In the genomic region with DNA sequence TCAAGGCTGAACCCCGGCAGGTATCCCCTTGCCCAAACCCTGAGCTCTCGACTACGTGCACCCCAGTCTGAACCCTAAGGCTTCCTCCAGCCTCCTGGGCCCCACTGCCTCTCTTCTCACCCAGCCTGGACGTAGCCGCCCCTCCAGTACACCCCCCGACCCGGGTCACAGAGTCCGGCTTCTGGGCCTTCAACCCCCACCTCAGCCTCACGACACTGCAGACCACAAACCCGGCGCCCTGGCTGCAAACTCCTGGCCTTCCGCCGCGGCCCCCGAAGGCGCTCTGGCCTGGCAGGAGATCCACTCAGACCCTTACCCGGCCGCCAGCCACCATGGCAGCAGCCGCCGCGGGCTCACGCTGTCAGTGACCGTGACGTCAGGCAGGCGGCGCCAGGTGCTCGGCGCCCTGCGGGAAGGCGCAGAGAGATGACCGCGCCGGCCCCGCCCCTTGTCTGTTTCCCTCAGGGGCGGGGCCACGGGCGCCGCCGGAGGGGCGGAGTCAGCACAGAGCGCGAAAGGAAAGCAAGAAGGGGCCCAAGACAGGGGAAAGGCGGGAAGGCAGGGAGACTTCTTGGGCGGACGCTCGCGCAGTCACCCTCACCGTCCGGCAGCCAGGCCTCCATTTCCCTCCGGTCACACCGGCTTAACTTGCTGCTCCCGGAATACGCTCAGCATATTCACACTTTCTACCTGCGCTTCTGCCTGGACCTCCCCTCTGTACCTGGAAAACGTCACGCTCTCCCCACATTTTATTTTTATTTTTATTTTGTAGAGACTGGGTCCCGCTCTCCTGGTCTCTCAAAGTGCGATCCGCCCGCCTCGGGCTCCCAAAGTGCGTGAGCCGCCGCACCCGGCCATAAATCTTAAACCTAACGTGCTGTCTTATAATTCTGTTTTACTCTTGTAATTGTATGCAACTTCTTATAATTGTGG, we compare ENCODE assay signal across 1 cellular context.
A peak's percentile ranks its signal among the peaks of the same experiment; 100 is the strongest.
TF ChIP-seq lines count a peak whose summit lies in the region.

A gene with protein sequence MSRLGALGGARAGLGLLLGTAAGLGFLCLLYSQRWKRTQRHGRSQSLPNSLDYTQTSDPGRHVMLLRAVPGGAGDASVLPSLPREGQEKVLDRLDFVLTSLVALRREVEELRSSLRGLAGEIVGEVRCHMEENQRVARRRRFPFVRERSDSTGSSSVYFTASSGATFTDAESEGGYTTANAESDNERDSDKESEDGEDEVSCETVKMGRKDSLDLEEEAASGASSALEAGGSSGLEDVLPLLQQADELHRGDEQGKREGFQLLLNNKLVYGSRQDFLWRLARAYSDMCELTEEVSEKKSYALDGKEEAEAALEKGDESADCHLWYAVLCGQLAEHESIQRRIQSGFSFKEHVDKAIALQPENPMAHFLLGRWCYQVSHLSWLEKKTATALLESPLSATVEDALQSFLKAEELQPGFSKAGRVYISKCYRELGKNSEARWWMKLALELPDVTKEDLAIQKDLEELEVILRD (minus strand): TSS at position 372 of the 933 bp plus-strand sequence. CDS start 471 bp downstream, outside the sequence.

TF ChIP-seq in HepG2, 621 proteins besides CTCF, POLR2A, EP300 and RAD21 (continued from another document and continues in another):
- TF ChIP-seq HOXA5 (CRISPR knock-in tag; IDR thresholded peaks at IDR 0.05) (peak; percentile 30; the same call in 1 of the 2 replicates), ZNF879 (CRISPR knock-in tag; IDR thresholded peaks at IDR 0.05) (no peak), SNRNP70 (IDR thresholded peaks at IDR 0.05; ENCODE audit: low read depth, low read length) (no peak), ZC3H13 (CRISPR knock-in tag; IDR thresholded peaks at IDR 0.05) (peak; percentile 43; the same call in 1 of the 2 replicates), REPIN1 (CRISPR knock-in tag; IDR thresholded peaks at IDR 0.05; ENCODE audit: borderline replicate concordance, low read depth) (no peak; the same call in 1 of the 2 replicates), ZNF317 (CRISPR knock-in tag; IDR thresholded peaks at IDR 0.05) (no peak), HNF4A (CRISPR knock-in tag; IDR thresholded peaks at IDR 0.05) (no peak), CREB1 (IDR thresholded peaks at IDR 0.05) (peak; percentile 99), CREB1 (CRISPR knock-in tag; IDR thresholded peaks at IDR 0.05) (peak; percentile 98), EEA1 (CRISPR knock-in tag; IDR thresholded peaks at IDR 0.05; ENCODE audit: borderline replicate concordance) (peak; percentile 61; the same call in 1 of the 2 replicates), ZBTB3 (CRISPR knock-in tag; IDR thresholded peaks at IDR 0.05; ENCODE audit: borderline replicate concordance, low read depth) (no peak), ZFP37 (CRISPR knock-in tag; IDR thresholded peaks at IDR 0.05; ENCODE audit: borderline replicate concordance) (no peak), ZNF251 (CRISPR knock-in tag; IDR thresholded peaks at IDR 0.05) (no peak), NFATC3 (CRISPR knock-in tag; IDR thresholded peaks at IDR 0.05) (no peak), ZNF34 (CRISPR knock-in tag; IDR thresholded peaks at IDR 0.05; ENCODE audit: borderline replicate concordance) (peak; percentile 78; the same call in 1 of the 2 replicates), ZSCAN12 (CRISPR knock-in tag; IDR thresholded peaks at IDR 0.05) (no peak), AGO1 (IDR thresholded peaks at IDR 0.05; ENCODE audit: low read depth, low read length, poor library complexity, severe bottlenecking) (no peak), KDM1A (CRISPR knock-in tag; IDR thresholded peaks at IDR 0.05) (no peak), ZNF30 (CRISPR knock-in tag; IDR thresholded peaks at IDR 0.05) (no peak), FOXP1 (IDR thresholded peaks at IDR 0.05) (no peak), FOXP1 (CRISPR knock-in tag; IDR thresholded peaks at IDR 0.05) (0 out of 2 replicates have a peak, but pooled peaks have one; percentile 20), FOXK1 (CRISPR knock-in tag; IDR thresholded peaks at IDR 0.05; ENCODE audit: borderline replicate concordance, low read depth) (peak; percentile 82; the same call in 1 of the 2 replicates), ZNF883 (CRISPR knock-in tag; IDR thresholded peaks at IDR 0.05; ENCODE audit: not compliant biosample characterization) (no peak), YEATS4 (CRISPR knock-in tag; IDR thresholded peaks at IDR 0.05; ENCODE audit: borderline replicate concordance) (peak; percentile 47; the same call in 1 of the 2 replicates), JUN (CRISPR knock-in tag; IDR thresholded peaks at IDR 0.05) (no peak), HDAC6 (IDR thresholded peaks at IDR 0.05; ENCODE audit: low read depth, low read length) (no peak), SOX13 (IDR thresholded peaks at IDR 0.05) (no peak), SOX13 (CRISPR knock-in tag; conservative IDR thresholded peaks at IDR 0.05 in 1 of 2, IDR thresholded peaks at IDR 0.05 in 1 of 2) (peak in 1 of 2 experiments; percentile 43; a peak in 1 of 4 replicates), NR3C1 (CRISPR knock-in tag; IDR thresholded peaks at IDR 0.05) (no peak)
- TF ChIP-seq, protein P1, sequence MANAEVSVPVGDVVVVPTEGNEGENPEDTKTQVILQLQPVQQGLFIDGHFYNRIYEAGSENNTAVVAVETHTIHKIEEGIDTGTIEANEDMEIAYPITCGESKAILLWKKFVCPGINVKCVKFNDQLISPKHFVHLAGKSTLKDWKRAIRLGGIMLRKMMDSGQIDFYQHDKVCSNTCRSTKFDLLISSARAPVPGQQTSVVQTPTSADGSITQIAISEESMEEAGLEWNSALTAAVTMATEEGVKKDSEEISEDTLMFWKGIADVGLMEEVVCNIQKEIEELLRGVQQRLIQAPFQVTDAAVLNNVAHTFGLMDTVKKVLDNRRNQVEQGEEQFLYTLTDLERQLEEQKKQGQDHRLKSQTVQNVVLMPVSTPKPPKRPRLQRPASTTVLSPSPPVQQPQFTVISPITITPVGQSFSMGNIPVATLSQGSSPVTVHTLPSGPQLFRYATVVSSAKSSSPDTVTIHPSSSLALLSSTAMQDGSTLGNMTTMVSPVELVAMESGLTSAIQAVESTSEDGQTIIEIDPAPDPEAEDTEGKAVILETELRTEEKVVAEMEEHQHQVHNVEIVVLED (CRISPR knock-in tag; IDR thresholded peaks at IDR 0.05; ENCODE audit: borderline replicate concordance), result peak; percentile 82
- TF ChIP-seq, protein P2, sequence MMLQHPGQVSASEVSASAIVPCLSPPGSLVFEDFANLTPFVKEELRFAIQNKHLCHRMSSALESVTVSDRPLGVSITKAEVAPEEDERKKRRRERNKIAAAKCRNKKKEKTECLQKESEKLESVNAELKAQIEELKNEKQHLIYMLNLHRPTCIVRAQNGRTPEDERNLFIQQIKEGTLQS (CRISPR knock-in tag; IDR thresholded peaks at IDR 0.05), result no peak
- TF ChIP-seq, protein P3, sequence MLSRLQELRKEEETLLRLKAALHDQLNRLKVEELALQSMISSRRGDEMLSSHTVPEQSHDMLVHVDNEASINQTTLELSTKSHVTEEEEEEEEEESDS (CRISPR knock-in tag; IDR thresholded peaks at IDR 0.05; ENCODE audit: borderline replicate concordance), result 0 out of 2 replicates have a peak, but pooled peaks have one; percentile 38
- TF ChIP-seq, protein P4, sequence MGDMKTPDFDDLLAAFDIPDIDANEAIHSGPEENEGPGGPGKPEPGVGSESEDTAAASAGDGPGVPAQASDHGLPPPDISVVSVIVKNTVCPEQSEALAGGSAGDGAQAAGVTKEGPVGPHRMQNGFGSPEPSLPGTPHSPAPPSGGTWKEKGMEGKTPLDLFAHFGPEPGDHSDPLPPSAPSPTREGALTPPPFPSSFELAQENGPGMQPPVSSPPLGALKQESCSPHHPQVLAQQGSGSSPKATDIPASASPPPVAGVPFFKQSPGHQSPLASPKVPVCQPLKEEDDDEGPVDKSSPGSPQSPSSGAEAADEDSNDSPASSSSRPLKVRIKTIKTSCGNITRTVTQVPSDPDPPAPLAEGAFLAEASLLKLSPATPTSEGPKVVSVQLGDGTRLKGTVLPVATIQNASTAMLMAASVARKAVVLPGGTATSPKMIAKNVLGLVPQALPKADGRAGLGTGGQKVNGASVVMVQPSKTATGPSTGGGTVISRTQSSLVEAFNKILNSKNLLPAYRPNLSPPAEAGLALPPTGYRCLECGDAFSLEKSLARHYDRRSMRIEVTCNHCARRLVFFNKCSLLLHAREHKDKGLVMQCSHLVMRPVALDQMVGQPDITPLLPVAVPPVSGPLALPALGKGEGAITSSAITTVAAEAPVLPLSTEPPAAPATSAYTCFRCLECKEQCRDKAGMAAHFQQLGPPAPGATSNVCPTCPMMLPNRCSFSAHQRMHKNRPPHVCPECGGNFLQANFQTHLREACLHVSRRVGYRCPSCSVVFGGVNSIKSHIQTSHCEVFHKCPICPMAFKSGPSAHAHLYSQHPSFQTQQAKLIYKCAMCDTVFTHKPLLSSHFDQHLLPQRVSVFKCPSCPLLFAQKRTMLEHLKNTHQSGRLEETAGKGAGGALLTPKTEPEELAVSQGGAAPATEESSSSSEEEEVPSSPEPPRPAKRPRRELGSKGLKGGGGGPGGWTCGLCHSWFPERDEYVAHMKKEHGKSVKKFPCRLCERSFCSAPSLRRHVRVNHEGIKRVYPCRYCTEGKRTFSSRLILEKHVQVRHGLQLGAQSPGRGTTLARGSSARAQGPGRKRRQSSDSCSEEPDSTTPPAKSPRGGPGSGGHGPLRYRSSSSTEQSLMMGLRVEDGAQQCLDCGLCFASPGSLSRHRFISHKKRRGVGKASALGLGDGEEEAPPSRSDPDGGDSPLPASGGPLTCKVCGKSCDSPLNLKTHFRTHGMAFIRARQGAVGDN (CRISPR knock-in tag; IDR thresholded peaks at IDR 0.05), result peak; percentile 64
- TF ChIP-seq, protein P5, sequence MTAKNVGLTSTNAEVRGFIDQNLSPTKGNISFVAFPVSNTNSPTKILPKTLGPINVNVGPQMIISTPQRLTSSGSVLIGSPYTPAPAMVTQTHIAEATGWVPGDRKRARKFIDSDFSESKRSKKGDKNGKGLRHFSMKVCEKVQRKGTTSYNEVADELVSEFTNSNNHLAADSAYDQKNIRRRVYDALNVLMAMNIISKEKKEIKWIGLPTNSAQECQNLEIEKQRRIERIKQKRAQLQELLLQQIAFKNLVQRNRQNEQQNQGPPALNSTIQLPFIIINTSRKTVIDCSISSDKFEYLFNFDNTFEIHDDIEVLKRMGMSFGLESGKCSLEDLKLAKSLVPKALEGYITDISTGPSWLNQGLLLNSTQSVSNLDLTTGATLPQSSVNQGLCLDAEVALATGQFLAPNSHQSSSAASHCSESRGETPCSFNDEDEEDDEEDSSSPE (CRISPR knock-in tag; IDR thresholded peaks at IDR 0.05), result peak; percentile 97
- TF ChIP-seq, protein P6, sequence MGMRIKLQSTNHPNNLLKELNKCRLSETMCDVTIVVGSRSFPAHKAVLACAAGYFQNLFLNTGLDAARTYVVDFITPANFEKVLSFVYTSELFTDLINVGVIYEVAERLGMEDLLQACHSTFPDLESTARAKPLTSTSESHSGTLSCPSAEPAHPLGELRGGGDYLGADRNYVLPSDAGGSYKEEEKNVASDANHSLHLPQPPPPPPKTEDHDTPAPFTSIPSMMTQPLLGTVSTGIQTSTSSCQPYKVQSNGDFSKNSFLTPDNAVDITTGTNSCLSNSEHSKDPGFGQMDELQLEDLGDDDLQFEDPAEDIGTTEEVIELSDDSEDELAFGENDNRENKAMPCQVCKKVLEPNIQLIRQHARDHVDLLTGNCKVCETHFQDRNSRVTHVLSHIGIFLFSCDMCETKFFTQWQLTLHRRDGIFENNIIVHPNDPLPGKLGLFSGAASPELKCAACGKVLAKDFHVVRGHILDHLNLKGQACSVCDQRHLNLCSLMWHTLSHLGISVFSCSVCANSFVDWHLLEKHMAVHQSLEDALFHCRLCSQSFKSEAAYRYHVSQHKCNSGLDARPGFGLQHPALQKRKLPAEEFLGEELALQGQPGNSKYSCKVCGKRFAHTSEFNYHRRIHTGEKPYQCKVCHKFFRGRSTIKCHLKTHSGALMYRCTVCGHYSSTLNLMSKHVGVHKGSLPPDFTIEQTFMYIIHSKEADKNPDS (CRISPR knock-in tag; IDR thresholded peaks at IDR 0.05), result no peak
- TF ChIP-seq, protein P7, sequence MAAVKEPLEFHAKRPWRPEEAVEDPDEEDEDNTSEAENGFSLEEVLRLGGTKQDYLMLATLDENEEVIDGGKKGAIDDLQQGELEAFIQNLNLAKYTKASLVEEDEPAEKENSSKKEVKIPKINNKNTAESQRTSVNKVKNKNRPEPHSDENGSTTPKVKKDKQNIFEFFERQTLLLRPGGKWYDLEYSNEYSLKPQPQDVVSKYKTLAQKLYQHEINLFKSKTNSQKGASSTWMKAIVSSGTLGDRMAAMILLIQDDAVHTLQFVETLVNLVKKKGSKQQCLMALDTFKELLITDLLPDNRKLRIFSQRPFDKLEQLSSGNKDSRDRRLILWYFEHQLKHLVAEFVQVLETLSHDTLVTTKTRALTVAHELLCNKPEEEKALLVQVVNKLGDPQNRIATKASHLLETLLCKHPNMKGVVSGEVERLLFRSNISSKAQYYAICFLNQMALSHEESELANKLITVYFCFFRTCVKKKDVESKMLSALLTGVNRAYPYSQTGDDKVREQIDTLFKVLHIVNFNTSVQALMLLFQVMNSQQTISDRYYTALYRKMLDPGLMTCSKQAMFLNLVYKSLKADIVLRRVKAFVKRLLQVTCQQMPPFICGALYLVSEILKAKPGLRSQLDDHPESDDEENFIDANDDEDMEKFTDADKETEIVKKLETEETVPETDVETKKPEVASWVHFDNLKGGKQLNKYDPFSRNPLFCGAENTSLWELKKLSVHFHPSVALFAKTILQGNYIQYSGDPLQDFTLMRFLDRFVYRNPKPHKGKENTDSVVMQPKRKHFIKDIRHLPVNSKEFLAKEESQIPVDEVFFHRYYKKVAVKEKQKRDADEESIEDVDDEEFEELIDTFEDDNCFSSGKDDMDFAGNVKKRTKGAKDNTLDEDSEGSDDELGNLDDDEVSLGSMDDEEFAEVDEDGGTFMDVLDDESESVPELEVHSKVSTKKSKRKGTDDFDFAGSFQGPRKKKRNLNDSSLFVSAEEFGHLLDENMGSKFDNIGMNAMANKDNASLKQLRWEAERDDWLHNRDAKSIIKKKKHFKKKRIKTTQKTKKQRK (IDR thresholded peaks at IDR 0.05; ENCODE audit: low read length), result no peak
- TF ChIP-seq, protein P8, sequence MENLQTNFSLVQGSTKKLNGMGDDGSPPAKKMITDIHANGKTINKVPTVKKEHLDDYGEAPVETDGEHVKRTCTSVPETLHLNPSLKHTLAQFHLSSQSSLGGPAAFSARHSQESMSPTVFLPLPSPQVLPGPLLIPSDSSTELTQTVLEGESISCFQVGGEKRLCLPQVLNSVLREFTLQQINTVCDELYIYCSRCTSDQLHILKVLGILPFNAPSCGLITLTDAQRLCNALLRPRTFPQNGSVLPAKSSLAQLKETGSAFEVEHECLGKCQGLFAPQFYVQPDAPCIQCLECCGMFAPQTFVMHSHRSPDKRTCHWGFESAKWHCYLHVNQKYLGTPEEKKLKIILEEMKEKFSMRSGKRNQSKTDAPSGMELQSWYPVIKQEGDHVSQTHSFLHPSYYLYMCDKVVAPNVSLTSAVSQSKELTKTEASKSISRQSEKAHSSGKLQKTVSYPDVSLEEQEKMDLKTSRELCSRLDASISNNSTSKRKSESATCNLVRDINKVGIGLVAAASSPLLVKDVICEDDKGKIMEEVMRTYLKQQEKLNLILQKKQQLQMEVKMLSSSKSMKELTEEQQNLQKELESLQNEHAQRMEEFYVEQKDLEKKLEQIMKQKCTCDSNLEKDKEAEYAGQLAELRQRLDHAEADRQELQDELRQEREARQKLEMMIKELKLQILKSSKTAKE (CRISPR knock-in tag; IDR thresholded peaks at IDR 0.05; ENCODE audit: borderline replicate concordance), result no peak
- TF ChIP-seq, protein P9, sequence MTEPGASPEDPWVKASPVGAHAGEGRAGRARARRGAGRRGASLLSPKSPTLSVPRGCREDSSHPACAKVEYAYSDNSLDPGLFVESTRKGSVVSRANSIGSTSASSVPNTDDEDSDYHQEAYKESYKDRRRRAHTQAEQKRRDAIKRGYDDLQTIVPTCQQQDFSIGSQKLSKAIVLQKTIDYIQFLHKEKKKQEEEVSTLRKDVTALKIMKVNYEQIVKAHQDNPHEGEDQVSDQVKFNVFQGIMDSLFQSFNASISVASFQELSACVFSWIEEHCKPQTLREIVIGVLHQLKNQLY (CRISPR knock-in tag; IDR thresholded peaks at IDR 0.05), result no peak
